16 cellular contexts compared by ENCODE assay signal in genomic region chr14:106044515-106044914, GRCh38.
A peak's percentile ranks its signal among the peaks of the same experiment; 100 is the strongest.
DNase-seq lines count a peak whose midpoint lies in the region; ATAC-seq, FAIRE-seq and TF ChIP-seq lines count a peak whose summit lies in the region.
"Had no signal": no experiment of that assay in that cellular context is flagged by ENCODE, and none has a peak within 500 bp of the region (broad histone marks: within the 10 kb centered on the region; RNA-seq: fewer than 3 reads in every experiment).

No MANE protein-coding gene starts in this region.

- H3K36me3 Mint-ChIP-seq in naive B cell, result no peaks in the 10 kb centered on the region
- no peaks in the 10 kb centered on the region for H3K36me3 Mint-ChIP-seq in CD8-positive, alpha-beta T cell
- H3K36me3 Mint-ChIP-seq: CD4-positive, CD25-positive, alpha-beta regulatory T cell had no signal

- H3K4me1 Mint-ChIP-seq in naive B cell, result peaks cover 12 to 17% (median 15%) of the 10 kb centered on the region in 3 donors
- H3K4me1 Mint-ChIP-seq in CD8-positive, alpha-beta T cell (ENCODE audit: low read depth), result peaks cover 2% of the 10 kb centered on the region

- no peaks in the 10 kb centered on the region for H3K9me3 Mint-ChIP-seq in naive B cell
- no peaks in the 10 kb centered on the region for H3K9me3 Mint-ChIP-seq in CD8-positive, alpha-beta T cell
- H3K9me3 Mint-ChIP-seq: CD4-positive, CD25-positive, alpha-beta regulatory T cell had no signal

- no peaks in the 10 kb centered on the region for H3K27me3 Mint-ChIP-seq in naive B cell
- peaks cover 6% of the 10 kb centered on the region for H3K27me3 Mint-ChIP-seq in CD8-positive, alpha-beta T cell (ENCODE audit: low read depth)

- H3K4me3 ChIP-seq in CD8-positive, alpha-beta T cell (ENCODE audit: low read depth, low read length), result no peak overlapping the region
- H3K4me3 ChIP-seq: K562, PC-9 had no signal

- ATAC-seq in HG02610 (IDR thresholded peaks at IDR 0.05; ENCODE audit: unreplicated experiment) (peak; percentile 58), naive B cell (ENCODE audit: low read depth in 2 of 2) (peak; percentile 43 to 44)
- ATAC-seq in CD8-positive, alpha-beta T cell, result no peak

- no peaks in the 10 kb centered on the region for H3K4me1 ChIP-seq in CD8-positive, alpha-beta T cell (ENCODE audit: insufficient read depth, low read length)

- peak overlapping the region in 5 of 8 donors; percentile 23 to 69 (median 37) for H3K4me3 Mint-ChIP-seq in naive B cell
- H3K4me3 Mint-ChIP-seq in CD8-positive, alpha-beta T cell, result no peak overlapping the region
- H3K4me3 Mint-ChIP-seq: CD4-positive, CD25-positive, alpha-beta regulatory T cell had no signal

- CTCF ChIA-PET in CD8-positive, alpha-beta T cell (lab: Charles Lee), result interaction anchor here (0.7 to 1.9 kb wide), 8 partner anchors 9 to 504 kb away, joined by 3 to 7 read pairs (median 4); no protein-coding TSS in a partner anchor

- peak; percentile 47 for FAIRE-seq in GM12891 (lab: Jason Lieb, UNC)
- FAIRE-seq: K562 had no signal

- H3K27ac Mint-ChIP-seq in naive B cell, result peak overlapping the region in 2 of 6 donors; percentile 5 to 41
- H3K27ac Mint-ChIP-seq in CD8-positive, alpha-beta T cell, result no peak overlapping the region
- H3K27ac Mint-ChIP-seq: CD4-positive, CD25-positive, alpha-beta regulatory T cell had no signal

- no peak for TF ChIP-seq CTCF in CD8-positive, alpha-beta T cell (IDR thresholded peaks at IDR 0.05)

- H3K27me3 ChIP-seq in CD8-positive, alpha-beta T cell (ENCODE audit: insufficient read depth, low read length), result no peaks in the 10 kb centered on the region

- intact Hi-C loops in CD8-positive, alpha-beta T cell (cut with DNase I, micrococcal nuclease), result loop anchor here in 1 of 2 experiments (5.0 kb wide), 1 partner anchor 367 kb away; no protein-coding TSS in a partner anchor

- peak; percentile 52 for DNase-seq in NCI-H2107 treated with DMSO at 0.1 percent for 48 hours (lab: John Stamatoyannopoulos, UW; ENCODE audit: unreplicated experiment)
- DNase-seq in NCI-H2107 (lab: John Stamatoyannopoulos, UW), result no peak
- no peak for DNase-seq in GM12891 (ENCODE audit: insufficient read length, low spot score)
- no peak for DNase-seq in naive B cell
- no peak for DNase-seq in HPDE6-E6E7 (ENCODE audit: extremely low spot score)
- DNase-seq in CD8-positive, alpha-beta T cell, result no peak
- DNase-seq in GM03348 (ENCODE audit: low spot score), result no peak
- DNase-seq: GOT3, NCI-H1105, NCI-H2081 treated with DMSO at 0.1 percent for 48 hours had no signal

- POLR2A ChIA-PET in CD8-positive, alpha-beta T cell (lab: Charles Lee), result no interaction called here

- no peak overlapping the region for H3K27ac ChIP-seq in CD8-positive, alpha-beta T cell (ENCODE audit: low read depth, low read length)
- H3K27ac ChIP-seq: 22Rv1, PC-9, RWPE1 had no signal

- no peak for TF ChIP-seq POLR2A in GM12891 (IDR thresholded peaks at IDR 0.05; ENCODE audit: low read depth, low read length)

- no peaks in the 10 kb centered on the region for H3K36me3 ChIP-seq in CD8-positive, alpha-beta T cell (ENCODE audit: insufficient read depth, low read length)

- no peaks in the 10 kb centered on the region for H3K9me3 ChIP-seq in CD8-positive, alpha-beta T cell (ENCODE audit: low read length)

TF ChIP-seq in GM12891, 5 proteins besides CTCF, POLR2A, EP300 and RAD21:
- TF ChIP-seq POLR2AphosphoS5 (IDR thresholded peaks at IDR 0.05; ENCODE audit: low read depth, low read length) (no peak), PAX5 (IDR thresholded peaks at IDR 0.05; ENCODE audit: insufficient read depth, low read length, severe bottlenecking) (no peak), SPI1 (IDR thresholded peaks at IDR 0.05; ENCODE audit: low read depth, low read length) (no peak), POU2F2 (IDR thresholded peaks at IDR 0.05; ENCODE audit: low read depth, low read length) (no peak), TAF1 (IDR thresholded peaks at IDR 0.05; ENCODE audit: low read depth, low read length) (no peak)
